In genomic region chr7:24981544-24981951, GRCh38 we compare ENCODE assay signal across 8 cellular contexts. TPM values are rescaled to one million over a fixed set of nuclear protein-coding genes. Genes with fewer than 3 reads are reported as not detected.
A peak's percentile ranks its signal among the peaks of the same experiment; 100 is the strongest.
DNase-seq lines count a peak whose midpoint lies in the region; ATAC-seq and TF ChIP-seq lines count a peak whose summit lies in the region.

No MANE protein-coding gene starts in this region.

- intact Hi-C loops in CD4-positive, alpha-beta memory T cell (cut with micrococcal nuclease), result loop anchor here (2.0 to 5.0 kb wide), 3 partner anchors 15 to 1449 kb away; partner anchors contain the start of genes PALS2 and TRA2A
- intact Hi-C loops in HCT116 (cut with micrococcal nuclease) (loop anchor here (2.0 to 5.0 kb wide), 3 partner anchors 86 to 881 kb away; no protein-coding TSS in a partner anchor), body of pancreas (cut with DNase I) (no loop called here)

- H3K27ac ChIP-seq in CD4-positive, alpha-beta memory T cell (ENCODE audit: low read depth, low read length), result peak overlapping the region; percentile 66
- peak overlapping the region; percentile 78 for H3K27ac ChIP-seq in HCT116 (ENCODE audit: low read depth, low read length)
- H3K27ac ChIP-seq in body of pancreas, result peak overlapping the region in 3 of 4 donors; percentile 11 to 84 (median 83)

- peak overlapping the region; percentile 92 for H3K4me2 ChIP-seq in HCT116 (ENCODE audit: low read length)

- DNase-seq in CD4-positive, alpha-beta memory T cell, result peak in 4 of 5 donors; percentile 39 to 73 (median 46)
- DNase-seq in HCT116 (ENCODE audit: low read depth, low spot score) (no peak), body of pancreas (peak; percentile 48 to 61 (median 55)), retinal pigment epithelial cell (ENCODE audit: low read depth) (no peak)

- 0 to 2% methylated on average over 29 to 33 of the region's 33 CpGs for WGBS in body of pancreas, 2 donors

- peak overlapping the region; percentile 80 to 97 (median 90) for H3K27ac Mint-ChIP-seq in CD4-positive, alpha-beta memory T cell
- H3K27ac Mint-ChIP-seq in T-helper 1 cell treated with Interleukin-12 subunit alpha and Interleukin-12 subunit beta and Interleukin-4 antibody, amounts not matched to agents 30 μg/mL and 1 μg/mL, for 36 hours, result peak overlapping the region; percentile 82

- H3K9me2 ChIP-seq in HCT116 (ENCODE audit: insufficient read depth), result no peaks in the 10 kb centered on the region

- POLR2A ChIA-PET in CD4-positive, alpha-beta memory T cell (lab: Charles Lee; ENCODE audit: partially characterized antibody), result interaction anchor here (0.7 to 7.5 kb wide), 25 partner anchors 8 to 1218 kb away, joined by 3 to 210 read pairs (median 5); partner anchors contain the start of gene CYCS
- POLR2A ChIA-PET in HCT116 (lab: Charles Lee), result interaction anchor here (1.0 to 1.9 kb wide), 2 partner anchors 10 to 155 kb away, joined by 3 to 6 read pairs; no protein-coding TSS in a partner anchor

- peaks cover 31 to 51% (median 39%) of the 10 kb centered on the region in 4 donors for H3K4me1 Mint-ChIP-seq in CD4-positive, alpha-beta memory T cell
- H3K4me1 Mint-ChIP-seq in T-helper 1 cell treated with Interleukin-12 subunit alpha and Interleukin-12 subunit beta and Interleukin-4 antibody, amounts not matched to agents 30 μg/mL and 1 μg/mL, for 36 hours (ENCODE audit: low read depth), result peaks cover 40% of the 10 kb centered on the region

- peak overlapping the region; percentile 91 to 98 (median 97) for H3K4me3 Mint-ChIP-seq in CD4-positive, alpha-beta memory T cell
- peak overlapping the region; percentile 86 for H3K4me3 Mint-ChIP-seq in T-helper 1 cell treated with Interleukin-12 subunit alpha and Interleukin-12 subunit beta and Interleukin-4 antibody, amounts not matched to agents 30 μg/mL and 1 μg/mL, for 36 hours

- H3K79me2 ChIP-seq in HCT116 (ENCODE audit: insufficient read depth, low read length), result peaks cover 33% of the 10 kb centered on the region

- CTCF ChIA-PET in CD4-positive, alpha-beta memory T cell (lab: Charles Lee; ENCODE audit: partially characterized antibody), result interaction anchor here (0.7 to 9.4 kb wide), 23 partner anchors 9 to 169 kb away, joined by 3 to 135 read pairs (median 5); partner anchors contain the start of gene CYCS
- CTCF ChIA-PET in HCT116 (lab: Charles Lee), result interaction anchor here (1.1 to 4.2 kb wide), 9 partner anchors 9 to 169 kb away, joined by 3 to 23 read pairs (median 8); no protein-coding TSS in a partner anchor

- RAD21 ChIA-PET in HCT116 (lab: Charles Lee; ENCODE audit: low non-redundant PET in 1 of 2, low total read pairs in 2 of 2, uncharacterized antibody in 2 of 2, unreplicated experiment in 2 of 2), result interaction anchor here in 1 of 2 experiments (1.2 kb wide), 1 partner anchor 160 kb away, joined by 3 read pairs; no protein-coding TSS in a partner anchor

- H3K36me3 ChIP-seq in CD4-positive, alpha-beta memory T cell (ENCODE audit: insufficient read depth, low read length), result no peaks in the 10 kb centered on the region
- H3K36me3 ChIP-seq in HCT116 (ENCODE audit: control insufficient read depth in 1 of 2, insufficient read depth in 2 of 2, low read length in 2 of 2) (no peaks in the 10 kb centered on the region), body of pancreas (replicated peaks in 1 of 2; ENCODE audit: insufficient read depth in 1 of 2, low read depth in 2 of 2) (no peaks in the 10 kb centered on the region), iPS-15b (ENCODE audit: control insufficient read depth, insufficient read depth, low read length) (no peaks in the 10 kb centered on the region)

- peaks cover 42% of the 10 kb centered on the region for H3K4me1 ChIP-seq in CD4-positive, alpha-beta memory T cell (ENCODE audit: insufficient read depth, low read length)
- H3K4me1 ChIP-seq in HCT116 (ENCODE audit: control insufficient read depth in 1 of 2, insufficient read depth in 2 of 2, low read length in 2 of 2) (peaks cover 14 to 43% of the 10 kb centered on the region in 2 experiments), body of pancreas (peaks cover 16% of the 10 kb centered on the region), iPS-15b (ENCODE audit: control insufficient read depth, insufficient read depth, low read length) (peaks cover 11% of the 10 kb centered on the region)

- no peak for TF ChIP-seq POLR2A in HCT116 (IDR thresholded peaks at IDR 0.05; ENCODE audit: borderline replicate concordance, extremely low read depth, insufficient read depth, insufficient read length)
- no peak for TF ChIP-seq POLR2A in body of pancreas (IDR thresholded peaks at IDR 0.05)

- H3K9ac ChIP-seq in HCT116 (ENCODE audit: low read length) (peak overlapping the region; percentile 87), iPS-15b (ENCODE audit: low read depth, low read length) (no peak overlapping the region)

- peak overlapping the region; percentile 50 to 72 for H3K4me3 ChIP-seq in CD4-positive, alpha-beta memory T cell (ENCODE audit: low read length in 2 of 2)
- peak overlapping the region; percentile 55 to 66 for H3K4me3 ChIP-seq in HCT116 (replicated peaks in 1 of 2; ENCODE audit: low read depth in 1 of 2, low read length in 2 of 2)
- H3K4me3 ChIP-seq in body of pancreas, result peak overlapping the region in 1 of 2 donors; percentile 0
- peak overlapping the region; percentile 40 for H3K4me3 ChIP-seq in iPS-15b (ENCODE audit: low read depth, low read length)
- H3K4me3 ChIP-seq in retinal pigment epithelial cell (ENCODE audit: low read length), result peak overlapping the region; percentile 80

- no peaks in the 10 kb centered on the region for H3K27me3 Mint-ChIP-seq in CD4-positive, alpha-beta memory T cell
- peaks cover 4% of the 10 kb centered on the region for H3K27me3 Mint-ChIP-seq in T-helper 1 cell treated with Interleukin-12 subunit alpha and Interleukin-12 subunit beta and Interleukin-4 antibody, amounts not matched to agents 30 μg/mL and 1 μg/mL, for 36 hours (ENCODE audit: low read depth)

- no peaks in the 10 kb centered on the region for H3K9me3 ChIP-seq in CD4-positive, alpha-beta memory T cell (ENCODE audit: control insufficient read depth in 1 of 2, low read length in 2 of 2)
- H3K9me3 ChIP-seq in HCT116 (ENCODE audit: control insufficient read depth in 1 of 2, insufficient read depth in 1 of 2, low read depth in 1 of 2, low read length in 2 of 2) (no peaks in the 10 kb centered on the region), body of pancreas (no peaks in the 10 kb centered on the region), iPS-15b (ENCODE audit: control insufficient read depth, insufficient read depth, low read length) (no peaks in the 10 kb centered on the region)

- ATAC-seq in HCT116 (peak; percentile 15; the same call in 1 of the 2 replicates), body of pancreas (no peak), GM21367 (IDR thresholded peaks at IDR 0.05; ENCODE audit: unreplicated experiment) (no peak), HG02642 (IDR thresholded peaks at IDR 0.05; ENCODE audit: poor library complexity, unreplicated experiment) (no peak)

- peak overlapping the region; percentile 10 for H2AFZ ChIP-seq in HCT116 (ENCODE audit: low read depth, low read length, poor library complexity, severe bottlenecking)

- no TSS peak for BruUV-seq in HCT116 (replicated peaks; lab: Mats Ljungman, UMichigan)

- no peak for TF ChIP-seq CTCF in HCT116 (IDR thresholded peaks at IDR 0.05 in 2 of 3, conservative IDR thresholded peaks at IDR 0.05 in 1 of 3; ENCODE audit: borderline replicate concordance in 1 of 3, insufficient read depth in 1 of 3, low read depth in 2 of 3, low read length in 2 of 3)
- TF ChIP-seq CTCF in body of pancreas (IDR thresholded peaks at IDR 0.05), result no peak
- no peak for TF ChIP-seq CTCF in retinal pigment epithelial cell (conservative IDR thresholded peaks at IDR 0.05; ENCODE audit: low read depth, low read length)

- no peaks in the 10 kb centered on the region for H3K9me3 Mint-ChIP-seq in CD4-positive, alpha-beta memory T cell
- no peaks in the 10 kb centered on the region for H3K9me3 Mint-ChIP-seq in T-helper 1 cell treated with Interleukin-12 subunit alpha and Interleukin-12 subunit beta and Interleukin-4 antibody, amounts not matched to agents 30 μg/mL and 1 μg/mL, for 36 hours

- no peaks in the 10 kb centered on the region for H3K27me3 ChIP-seq in CD4-positive, alpha-beta memory T cell (ENCODE audit: insufficient read depth, low read length)
- H3K27me3 ChIP-seq in HCT116 (ENCODE audit: insufficient read depth, low read length) (no peaks in the 10 kb centered on the region), body of pancreas (no peaks in the 10 kb centered on the region), iPS-15b (ENCODE audit: control insufficient read depth, insufficient read depth, low read length) (peaks cover 39% of the 10 kb centered on the region)

- H4K20me1 ChIP-seq in HCT116 (ENCODE audit: insufficient read depth), result no peaks in the 10 kb centered on the region; the same call in 1 of the 2 replicates

- H3K36me3 Mint-ChIP-seq in CD4-positive, alpha-beta memory T cell, result peaks cover 0 to 16% of the 10 kb centered on the region in 2 donors
- peaks cover 8% of the 10 kb centered on the region for H3K36me3 Mint-ChIP-seq in T-helper 1 cell treated with Interleukin-12 subunit alpha and Interleukin-12 subunit beta and Interleukin-4 antibody, amounts not matched to agents 30 μg/mL and 1 μg/mL, for 36 hours (ENCODE audit: low read depth)

- TF ChIP-seq RAD21 in HCT116 (IDR thresholded peaks at IDR 0.05; ENCODE audit: low read depth), result no peak

TF ChIP-seq in HCT116, 20 proteins besides CTCF, POLR2A, EP300 and RAD21 (continues in another document):
- TF ChIP-seq ZBTB33 (IDR thresholded peaks at IDR 0.05; ENCODE audit: extremely low read depth, insufficient replicate concordance, low read length) (no peak), ELF1 (IDR thresholded peaks at IDR 0.05; ENCODE audit: borderline replicate concordance, low read depth) (no peak), SP1 (IDR thresholded peaks at IDR 0.05; ENCODE audit: low read depth) (no peak), YY1 (IDR thresholded peaks at IDR 0.05; ENCODE audit: extremely low read depth, insufficient replicate concordance, low read depth, low read length) (no peak)

RNA-seq across cellular contexts. Expression of gene OSBPL3, which starts 1.6 kb away (rescaled TPM):
- 10 to 100 TPM; 61.2 to 72.7 TPM for total RNA-seq in CD4-positive, alpha-beta memory T cell
- 10 to 100 TPM in 1 of 2 donors, 1 to 10 TPM in 1; 6.9 to 19.7 TPM for polyA plus RNA-seq in CD4-positive, alpha-beta memory T cell
- total RNA-seq in HCT116 (2021; ENCODE audit: unreplicated experiment) (36.8 TPM), body of pancreas (1 to 10 TPM; 3.1 to 8.2 TPM)
- polyA plus RNA-seq in HCT116 (2012), result 13.2 and 16.1 TPM in 2 replicates

Comparison
In these comparisons a context has a peak if more than half of its experiments do, and no peak if none do; other contexts are left out.
1. DNase-seq: peak in CD4-positive, alpha-beta memory T cell (4 of 5) and body of pancreas (4 of 4); none in HCT116 (single experiment) and retinal pigment epithelial cell (single experiment).
2. Peak in every context shown above with its lines, with median percentiles within 50 percentile points of each other: H3K27ac ChIP-seq.